ENCODE assay signal across 22 cellular contexts in the genomic region with DNA sequence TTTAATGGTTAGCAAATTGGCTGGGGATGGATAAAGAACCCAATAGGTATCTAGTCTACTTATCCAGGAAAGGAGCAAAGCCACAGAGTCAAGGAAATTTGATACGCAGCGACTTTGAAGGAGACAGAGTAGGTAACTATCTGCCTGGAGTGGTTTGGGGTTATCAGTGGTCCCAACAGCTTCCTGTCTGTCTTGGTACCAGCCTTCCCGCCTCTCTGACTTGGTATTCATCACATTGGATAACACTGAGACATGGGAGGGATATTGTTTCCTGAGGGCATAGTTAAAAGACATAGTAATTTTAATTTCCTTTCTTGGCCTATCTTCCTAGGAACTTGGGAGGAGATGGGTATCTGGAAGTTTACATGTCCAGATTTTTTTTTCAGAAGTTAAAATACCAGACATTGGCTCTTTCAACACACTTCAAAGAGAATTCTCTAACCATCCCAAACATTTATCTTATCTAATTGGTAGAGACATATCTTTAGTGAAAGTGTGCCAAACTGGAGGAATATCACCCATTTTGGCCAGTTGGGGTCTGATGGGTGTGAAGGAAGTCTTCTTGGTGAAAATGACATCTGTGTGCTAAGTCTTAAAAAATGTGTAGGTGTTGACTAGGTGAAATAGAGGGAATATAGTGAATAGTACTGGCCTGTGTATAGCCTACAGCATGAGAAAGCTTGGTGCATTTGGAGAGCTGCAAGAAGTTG.
"Had no signal": no experiment of that assay in that cellular context is flagged by ENCODE, and none has a peak within 500 bp of the region (broad histone marks: within the 10 kb centered on the region; RNA-seq: fewer than 3 reads in every experiment).

No MANE protein-coding gene starts in this region.

- H3K4me1 ChIP-seq: esophagus squamous epithelium, gastrocnemius medialis, heart right ventricle, left lung, lower lobe of right lung had no signal

- H3K27ac ChIP-seq: coronary artery, dorsolateral prefrontal cortex, epithelial cell of prostate, esophagus squamous epithelium, gastrocnemius medialis, heart right ventricle, left lung, lower lobe of right lung had no signal

- H3K4me3 ChIP-seq: coronary artery, dorsolateral prefrontal cortex, esophagus squamous epithelium, gastrocnemius medialis, heart right ventricle, left lung, lower lobe of right lung had no signal

- H3K36me3 ChIP-seq: esophagus squamous epithelium, gastrocnemius medialis, heart right ventricle, left lung, lower lobe of right lung had no signal

- DNase-seq: dermis blood vessel endothelial cell; dorsolateral prefrontal cortex; effector CD4-positive, alpha-beta T cell; effector memory CD4-positive, alpha-beta T cell; erythroblast; esophagus squamous epithelium; foreskin fibroblast; foreskin melanocyte; gastrocnemius medialis; glutamatergic neuron; head of caudate nucleus; heart right ventricle; hippocampal formation; left cardiac atrium; left lung; left ventricle myocardium superior; lower lobe of right lung; mesenchymal stem cell; midbrain; naive thymus-derived CD4-positive, alpha-beta T cell had no signal

- H3K27me3 ChIP-seq: dorsolateral prefrontal cortex, esophagus squamous epithelium, gastrocnemius medialis, heart right ventricle, left lung had no signal
